20 cellular contexts compared by ENCODE assay signal in the genomic region with DNA sequence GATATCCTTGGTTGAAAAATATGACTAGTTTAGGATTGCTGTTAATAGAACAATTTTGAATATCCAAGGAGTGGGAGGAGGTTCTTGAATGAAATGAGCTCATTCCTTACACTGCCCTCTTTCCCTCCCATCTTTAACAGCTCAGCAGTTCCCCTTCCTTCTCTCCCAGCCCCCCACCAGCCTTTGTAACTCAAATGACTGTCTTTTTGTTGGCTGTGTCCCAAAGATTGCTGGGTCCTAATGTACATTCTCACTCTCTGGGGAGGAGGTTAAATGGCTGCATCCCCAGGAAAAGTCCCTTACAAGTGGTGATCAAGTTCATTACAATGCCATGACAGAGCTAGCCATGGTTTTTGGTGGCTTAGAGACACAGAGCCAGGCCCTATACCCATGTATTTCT.
DNase-seq lines count a peak whose midpoint lies in the region; ATAC-seq and TF ChIP-seq lines count a peak whose summit lies in the region.
"Had no signal": no experiment of that assay in that cellular context is flagged by ENCODE, and none has a peak within 500 bp of the region (broad histone marks: within the 10 kb centered on the region; RNA-seq: fewer than 3 reads in every experiment).

No MANE protein-coding gene starts in this region.

- H3K9me3 ChIP-seq in A673 (ENCODE audit: low read depth, low read length, poor library complexity, severe bottlenecking) (no peaks in the 10 kb centered on the region), HUES64 (ENCODE audit: insufficient read depth, low read depth, low read length) (no peaks in the 10 kb centered on the region)
- H3K9me3 ChIP-seq: heart left ventricle, spleen, tibial artery had no signal

- TF ChIP-seq CTCF in A673 (conservative IDR thresholded peaks at IDR 0.05; ENCODE audit: low read depth, low read length) = no peak

- intact Hi-C loops in A673 (cut with micrococcal nuclease; ENCODE audit: unreplicated experiment) = no loop called here

- no peaks in the 10 kb centered on the region for H3K27me3 ChIP-seq in A673 (replicated peaks; ENCODE audit: insufficient read depth, low read depth, low read length, poor library complexity)
- no peaks in the 10 kb centered on the region for H3K27me3 ChIP-seq in HUES64 (ENCODE audit: insufficient read depth, low read length)
- H3K27me3 ChIP-seq: heart left ventricle, spleen, tibial artery had no signal

- BruUV-seq in A673 (replicated peaks; lab: Mats Ljungman, UMichigan) = no TSS peak

- H3K27ac ChIP-seq in A673 (ENCODE audit: low read depth, low read length, poor library complexity, severe bottlenecking) (no peak overlapping the region), HUES64 (ENCODE audit: low read depth, low read length) (peak overlapping the region; percentile 53; the same call in 1 of the 2 replicates), cingulate gyrus (ENCODE audit: low read depth, low read length) (peak overlapping the region; percentile 92)
- H3K27ac ChIP-seq: heart left ventricle, spleen, tibial artery, VCaP had no signal

- H3K4me3 ChIP-seq in A673 (ENCODE audit: low read depth, low read length, poor library complexity, severe bottlenecking) = no peak overlapping the region
- no peak overlapping the region for H3K4me3 ChIP-seq in HUES64 (ENCODE audit: low read length)
- H3K4me3 ChIP-seq: heart left ventricle, spleen, tibial artery had no signal

- H3K36me3 ChIP-seq in A673 (ENCODE audit: insufficient read depth, low read length, poor library complexity, severe bottlenecking) (no peaks in the 10 kb centered on the region), HUES64 (ENCODE audit: insufficient read depth, low read length) (no peaks in the 10 kb centered on the region)
- H3K36me3 ChIP-seq: spleen had no signal

- ATAC-seq in HG02884 (IDR thresholded peaks at IDR 0.05; ENCODE audit: unreplicated experiment) (no peak), HG02759 (IDR thresholded peaks at IDR 0.05; ENCODE audit: unreplicated experiment) (no peak)
- ATAC-seq: heart left ventricle, T-helper 17 cell had no signal

- DNase-seq in A673 (ENCODE audit: low spot score) (peak; percentile 59), medulla oblongata (ENCODE audit: extremely low spot score) (peak; percentile 16), amniotic stem cell (lab: John Stamatoyannopoulos, UW) (no peak), activated T-cell treated with anti-CD3 and anti-CD28 coated beads for 4 hours (no peak)
- DNase-seq: activated CD4-positive, alpha-beta T cell treated with anti-CD3 and anti-CD28 coated beads, Interleukin-2, amount 50 U/mL, for 1 hour; activated CD8-positive, alpha-beta memory T cell treated with anti-CD3 and anti-CD28 coated beads, Interleukin-2, amount 50 U/mL, for 48 hours; activated effector memory CD4-positive, alpha-beta T cell treated with Interleukin-2 at 50 U/mL for 16 hours; heart left ventricle; NCI-H1417; NCI-H510A treated with DMSO at 0.1 percent for 48 hours; spleen; stimulated activated CD4-positive, alpha-beta T cell treated with anti-CD3 and anti-CD28 coated beads, Interleukin-4, amount 100 ng/mL, for 1 hour; stimulated activated naive CD4-positive, alpha-beta T cell; T-helper 17 cell; tibial artery had no signal

- CTCF ChIA-PET in A673 (lab: Charles Lee) = no interaction called here

- POLR2A ChIA-PET in A673 (lab: Charles Lee; ENCODE audit: low non-redundant PET) = no interaction called here

- H3K4me1 ChIP-seq in A673 (ENCODE audit: insufficient read depth, low read length, poor library complexity, severe bottlenecking) = peaks cover 19% of the 10 kb centered on the region
- H3K4me1 ChIP-seq in HUES64 (ENCODE audit: insufficient read depth, low read length) = peaks cover 24% of the 10 kb centered on the region
- H3K4me1 ChIP-seq: spleen had no signal

- H3K9ac ChIP-seq in HUES64 (ENCODE audit: low read depth, low read length) = no peak overlapping the region

Comparison
In these comparisons a context has a peak if more than half of its experiments do, and no peak if none do; other contexts are left out.
1. DNase-seq: peak in A673 (single experiment) and medulla oblongata (single experiment); none in amniotic stem cell (single experiment) and activated T-cell treated with anti-CD3 and anti-CD28 coated beads for 4 hours (single experiment).